In the genomic region with DNA sequence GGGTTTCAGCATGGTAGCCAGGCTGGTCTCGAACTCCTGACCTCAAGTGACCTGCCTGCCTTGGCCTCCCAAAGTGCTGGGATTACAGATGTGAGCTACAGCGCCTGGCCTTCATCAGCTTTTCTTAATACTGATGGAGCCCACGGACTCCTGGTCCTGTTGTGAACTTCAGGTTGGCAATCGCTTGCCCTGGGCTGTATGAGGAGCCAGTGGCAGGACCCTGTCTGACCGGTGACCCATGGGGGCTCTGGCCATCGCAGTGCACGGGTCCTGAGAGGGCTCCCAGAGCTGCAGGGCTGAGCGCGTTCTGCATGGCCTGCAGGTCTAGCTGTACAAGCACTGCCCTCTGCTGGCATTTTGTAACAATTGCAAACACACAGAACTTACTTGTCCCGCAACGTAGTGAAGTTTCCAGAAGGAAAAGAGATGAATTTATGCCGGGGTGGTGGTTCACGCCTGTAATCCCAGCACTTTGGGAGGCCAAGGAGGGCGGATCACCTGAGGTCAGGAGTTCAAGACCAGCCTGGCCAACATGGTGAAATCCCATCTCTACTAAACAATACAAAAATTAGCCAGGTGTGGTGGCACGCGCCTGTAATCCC, we compare ENCODE assay signal across 8 cellular contexts. TPM values are rescaled to one million over a fixed set of nuclear protein-coding genes. Genes with fewer than 3 reads are reported as not detected.
A peak's percentile ranks its signal among the peaks of the same experiment; 100 is the strongest.
DNase-seq lines count a peak whose midpoint lies in the region; ATAC-seq, FAIRE-seq and TF ChIP-seq lines count a peak whose summit lies in the region.
"Not testable (repeated sequence)": the region's sequence is repeated elsewhere in the genome, so short reads cannot be mapped to it uniquely, and the experiment has no call there.

No MANE protein-coding gene starts in this region.

- TF ChIP-seq RAD21 in GM12878 (IDR thresholded peaks at IDR 0.05; ENCODE audit: insufficient read depth, low read depth, low read length) = peak; percentile 93

- H3K79me2 ChIP-seq in GM12878 (ENCODE audit: control insufficient read depth, insufficient read depth, low read length) = not testable (repeated sequence)

- H3K36me3 Mint-ChIP-seq in progenitor cell of endocrine pancreas (ENCODE audit: insufficient read depth) = not testable (repeated sequence)

- peak overlapping the region; percentile 13; the same call in 1 of the 2 replicates for H2AFZ ChIP-seq in GM12878 (ENCODE audit: control insufficient read depth, low read depth, low read length)

- SMC1A ChIA-PET in GM12878 (lab: Charles Lee; ENCODE audit: uncharacterized antibody, unreplicated experiment) = interaction anchor here (0.6 to 5.5 kb wide), 24 partner anchors 8 to 167 kb away, joined by 3 to 72 read pairs (median 5); partner anchors contain the start of gene PRR18

- POLR2A ChIA-PET in GM12878 (lab: Charles Lee) = interaction anchor here (0.9 to 1.4 kb wide), 3 partner anchors 9 to 93 kb away, joined by 3 to 10 read pairs (median 3); partner anchors contain the start of gene PRR18

- not testable (repeated sequence) for H3K36me3 ChIP-seq in GM12878 (ENCODE audit: control insufficient read depth in 2 of 2, insufficient read depth in 2 of 2, low read length in 1 of 2); right atrium auricular region

- H3K27me3 ChIP-seq in GM12878 (replicated peaks in 1 of 2; ENCODE audit: control insufficient read depth in 2 of 2, insufficient read depth in 2 of 2, low read length in 1 of 2); right atrium auricular region: not testable (repeated sequence)

- TF ChIP-seq POLR2A in GM12878 (IDR thresholded peaks at IDR 0.05; ENCODE audit: low read depth, low read length) = not testable (repeated sequence)

- not testable (repeated sequence) for H3K27me3 Mint-ChIP-seq in progenitor cell of endocrine pancreas

- TF ChIP-seq CTCF in GM12878 (IDR thresholded peaks at IDR 0.05 in 2 of 3, conservative IDR thresholded peaks at IDR 0.05 in 1 of 3; ENCODE audit: control insufficient read depth in 2 of 3, extremely low read depth in 1 of 3, insufficient read depth in 1 of 3, low read depth in 3 of 3, low read length in 3 of 3) = peak; percentile 61 to 86 (median 78)
- peak; percentile 64 to 85 for TF ChIP-seq CTCF in right atrium auricular region (IDR thresholded peaks at IDR 0.05)
- peak; percentile 79 for TF ChIP-seq CTCF in progenitor cell of endocrine pancreas (IDR thresholded peaks at IDR 0.05; ENCODE audit: unreplicated experiment)

- not testable (repeated sequence) for H3K4me3 Mint-ChIP-seq in progenitor cell of endocrine pancreas (ENCODE audit: low read depth)

- H3K4me1 Mint-ChIP-seq in progenitor cell of endocrine pancreas (ENCODE audit: low read depth) = not testable (repeated sequence)

- in situ Hi-C loops in GM12878 (cut with MboI) = loop anchor here (10.0 kb wide), 1 partner anchor 516 kb away; no protein-coding TSS in a partner anchor

- peak; percentile 85 for FAIRE-seq in GM12878 (lab: Jason Lieb, UNC)

- H3K9me3 Mint-ChIP-seq in progenitor cell of endocrine pancreas (ENCODE audit: low read depth) = not testable (repeated sequence)

- 26% methylated on average over 16 of the region's 16 CpGs for WGBS in GM12878 (ENCODE audit: insufficient coverage, insufficient replicate concordance, low lambda C conversion rate, missing lambda C conversion rate)

- H3K9me3 ChIP-seq in GM12878 (replicated peaks; ENCODE audit: control insufficient read depth, insufficient read depth, low read length); right atrium auricular region: not testable (repeated sequence)

- not testable (repeated sequence) for H3K27ac ChIP-seq in GM12878 (ENCODE audit: control insufficient read depth, insufficient read depth); right atrium auricular region

- intact Hi-C loops in GM12878 (cut with micrococcal nuclease; ENCODE audit: unreplicated experiment) = loop anchor here (1.0 to 10.0 kb wide), 5 partner anchors 87 to 513 kb away; no protein-coding TSS in a partner anchor

- DNase-seq in AG08396 (ENCODE audit: low spot score) (peak; percentile 81), NCI-H2107 (lab: John Stamatoyannopoulos, UW) (peak; percentile 17), T-helper 9 cell (peak; percentile 37), right atrium auricular region (ENCODE audit: low spot score) (peak; percentile 71), progenitor cell of endocrine pancreas (ENCODE audit: low spot score, unreplicated experiment) (peak; percentile 39)
- DNase-seq in GM12878 (ENCODE audit: low read depth, low spot score) = not testable (repeated sequence)

- not testable (repeated sequence) for H3K9ac ChIP-seq in GM12878 (ENCODE audit: control insufficient read depth, insufficient read depth, low read length)

- not testable (repeated sequence) for H3K4me3 ChIP-seq in GM12878, right atrium auricular region

- H3K4me2 ChIP-seq in GM12878 (ENCODE audit: control insufficient read depth, insufficient read depth) = not testable (repeated sequence)

- not testable (repeated sequence) for H3K4me1 ChIP-seq in GM12878 (ENCODE audit: control insufficient read depth, insufficient read depth, low read length); right atrium auricular region

- H3K27ac Mint-ChIP-seq in progenitor cell of endocrine pancreas = not testable (repeated sequence)

- CTCF ChIA-PET in GM12878 (lab: Yijun Ruan, JAX) = interaction anchor here (0.5 to 12.2 kb wide), 38 partner anchors 9 to 515 kb away, joined by 3 to 317 read pairs (median 4); partner anchors contain the start of genes PRR18 and RPS6KA2

- ATAC-seq in GM18867 (IDR thresholded peaks at IDR 0.05; ENCODE audit: unreplicated experiment) (peak; percentile 80), HG03095 (IDR thresholded peaks at IDR 0.05; ENCODE audit: unreplicated experiment) (peak; percentile 83), GM12878 (peak; percentile 98)

- not testable (repeated sequence) for BruUV-seq in GM12878 (replicated peaks; lab: Mats Ljungman, UMichigan)

- not testable (repeated sequence) for TF ChIP-seq EP300 in GM12878 (IDR thresholded peaks at IDR 0.05; ENCODE audit: borderline replicate concordance in 1 of 2, control insufficient read depth in 1 of 2, low read depth in 2 of 2, low read length in 2 of 2)

- H4K20me1 ChIP-seq in GM12878 (ENCODE audit: control insufficient read depth, insufficient read depth) = not testable (repeated sequence)

- RAD21 ChIA-PET in GM12878 (lab: Charles Lee; ENCODE audit: unreplicated experiment) = interaction anchor here (0.7 to 5.3 kb wide), 23 partner anchors 9 to 247 kb away, joined by 3 to 165 read pairs (median 5); partner anchors contain the start of gene PRR18

TF ChIP-seq in GM12878, 131 proteins besides CTCF, POLR2A, EP300 and RAD21 (continues in another document):
- TF ChIP-seq SMC3 (IDR thresholded peaks at IDR 0.05; ENCODE audit: borderline replicate concordance, low read length) (peak; percentile 97), BHLHE40 (IDR thresholded peaks at IDR 0.05; ENCODE audit: borderline replicate concordance in 1 of 2, low read depth in 2 of 2, low read length in 1 of 2) (peak in 1 of 2 experiments; percentile 18; a peak in 1 of 4 replicates)

RNA-seq across cellular contexts. Expression of gene MPC1, which starts 18.0 kb away (rescaled TPM):
- 7.7 and 10.5 TPM in 2 replicates for total RNA-seq in GM12878 (2013; cell fraction: nucleolus; rRNA removed)
- total RNA-seq in GM12878 (2014; rRNA removed) (60.8 and 78.8 TPM in 2 replicates), GM12878 (2014; rRNA removed; fragmentation: Illumina TruSeq; extraction: Trizol) (76.1 and 76.7 TPM in 2 replicates), GM12878 (2021) (51.6 and 55.0 TPM in 2 replicates), right atrium auricular region (100 to 1,000 TPM; 250 to 616 TPM), progenitor cell of endocrine pancreas (20.3 and 20.6 TPM in 2 replicates)
- polyA plus RNA-seq in GM12878 (2011; ENCODE audit: low read depth) = 17.6 TPM
- polyA plus RNA-seq in GM12878 (2011; rRNA removed) (53.2 and 58.5 TPM in 2 replicates), GM12878 (2014; fragmentation: Illumina TruSeq; extraction: Trizol) (93.8 and 100 TPM in 2 replicates), GM12878 (2014; fragmentation: Nextera tagmentation; extraction: Ambion mirVana) (10 to 100 TPM; 81.5 to 97.0 TPM), GM12878 (2014; rRNA removed) (61.5 and 61.9 TPM in 2 replicates), GM12878 (2016; fragmentation: Nextera tagmentation; extraction: Ambion mirVana) (100 to 1,000 TPM; 173 to 177 TPM)
- polyA plus RNA-seq in GM12878 (2011; cell fraction: cytosol; rRNA removed) = 39.8 and 50.1 TPM in 2 replicates
- polyA plus RNA-seq in GM12878 (2011; cell fraction: nucleus; rRNA removed) = 25.9 and 30.5 TPM in 2 replicates
- polyA plus RNA-seq in GM12878 (2012) = 35.1 and 37.5 TPM in 2 replicates
- polyA minus RNA-seq in GM12878 (2011; rRNA and poly(A)+ RNA removed) = 16.5 and 20.0 TPM in 2 replicates
- polyA minus RNA-seq in GM12878 (2011; cell fraction: cytosol; rRNA and poly(A)+ RNA removed) = 9.0 and 14.8 TPM in 2 replicates
- polyA minus RNA-seq in GM12878 (2011; cell fraction: nucleus; rRNA and poly(A)+ RNA removed) = 3.6 and 3.8 TPM in 2 replicates

RNA-seq across cellular contexts. Expression of gene SFT2D1, which starts 58.4 kb away (rescaled TPM):
- 290 and 291 TPM in 2 replicates for total RNA-seq in GM12878 (2013; cell fraction: nucleolus; rRNA removed)
- total RNA-seq in GM12878 (2014; rRNA removed) = 105 and 145 TPM in 2 replicates
- 69.5 and 73.7 TPM in 2 replicates for total RNA-seq in GM12878 (2014; rRNA removed; fragmentation: Illumina TruSeq; extraction: Trizol)
- 77.6 and 78.3 TPM in 2 replicates for total RNA-seq in GM12878 (2021)
- polyA plus RNA-seq in GM12878 (2011; ENCODE audit: low read depth) = 55.2 TPM
- polyA plus RNA-seq in GM12878 (2011; rRNA removed) = 279 and 281 TPM in 2 replicates
- 110 and 145 TPM in 2 replicates for polyA plus RNA-seq in GM12878 (2011; cell fraction: cytosol; rRNA removed)
- 139 and 171 TPM in 2 replicates for polyA plus RNA-seq in GM12878 (2011; cell fraction: nucleus; rRNA removed)
- 107 and 120 TPM in 2 replicates for polyA plus RNA-seq in GM12878 (2012)
- polyA plus RNA-seq in GM12878 (2014; fragmentation: Illumina TruSeq; extraction: Trizol) = 92.6 and 100 TPM in 2 replicates
- polyA plus RNA-seq in GM12878 (2014; fragmentation: Nextera tagmentation; extraction: Ambion mirVana) = 100 to 1,000 TPM; 119 to 149 TPM
- polyA plus RNA-seq in GM12878 (2014; rRNA removed) = 110 and 130 TPM in 2 replicates
- 100 to 1,000 TPM; 205 to 231 TPM for polyA plus RNA-seq in GM12878 (2016; fragmentation: Nextera tagmentation; extraction: Ambion mirVana)
- 79.8 and 81.2 TPM in 2 replicates for polyA minus RNA-seq in GM12878 (2011; rRNA and poly(A)+ RNA removed)
- polyA minus RNA-seq in GM12878 (2011; cell fraction: cytosol; rRNA and poly(A)+ RNA removed) = 21.2 and 32.0 TPM in 2 replicates
- polyA minus RNA-seq in GM12878 (2011; cell fraction: nucleus; rRNA and poly(A)+ RNA removed) = 52.7 and 59.1 TPM in 2 replicates
- total RNA-seq in right atrium auricular region = 10 to 100 TPM; 29.4 TPM
- total RNA-seq in progenitor cell of endocrine pancreas = 25.4 and 29.8 TPM in 2 replicates
